ENCODE assay signal across 1 cellular context in the genomic region with DNA sequence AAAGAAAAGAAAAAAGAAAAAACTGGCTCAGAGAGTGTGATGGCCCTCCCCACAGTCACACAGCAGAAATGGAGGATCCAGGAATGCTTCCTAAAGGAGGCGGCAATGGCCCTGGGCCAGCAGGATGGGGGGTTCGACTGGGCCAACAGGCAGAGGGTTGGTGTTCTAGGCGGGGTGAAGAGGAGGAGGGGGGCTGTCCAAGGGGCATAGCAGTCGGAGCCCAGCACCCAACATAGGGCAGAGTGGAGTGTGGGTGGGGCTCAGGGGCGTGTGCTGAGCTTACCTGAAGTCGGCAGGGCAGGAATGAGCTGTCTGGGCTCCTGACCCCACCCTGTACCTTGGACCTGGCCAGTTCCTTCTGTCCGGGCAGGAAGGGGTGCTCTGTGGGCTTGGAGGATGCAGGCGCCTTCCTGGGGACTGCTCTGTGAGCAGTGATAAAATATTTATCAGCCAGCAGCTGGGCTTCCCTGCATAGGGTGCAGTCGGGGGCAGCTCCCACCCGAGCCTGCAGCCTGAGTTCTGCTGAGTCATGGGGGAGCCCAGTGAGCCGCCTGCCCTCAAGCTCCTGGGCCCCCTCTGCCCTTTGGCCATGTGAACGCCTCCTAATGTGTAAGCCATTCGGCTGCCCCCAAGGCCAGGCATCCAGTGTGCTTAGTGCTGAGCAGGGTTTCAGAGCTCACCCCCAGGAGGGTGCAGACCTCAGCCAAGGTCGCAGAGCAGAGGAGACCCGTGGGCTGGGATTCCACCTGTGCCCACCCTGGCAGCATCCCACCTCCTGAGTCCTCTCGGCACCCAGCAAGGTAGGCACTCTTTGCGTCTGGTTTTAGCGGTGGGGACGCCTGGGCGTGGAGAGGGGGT.
TF ChIP-seq lines count a peak whose summit lies in the region.

No MANE protein-coding gene starts in this region.

TF ChIP-seq in HepG2, 621 proteins besides CTCF, POLR2A, EP300 and RAD21 (continued from another document and continues in another):
- TF ChIP-seq ZC3H13 (CRISPR knock-in tag; IDR thresholded peaks at IDR 0.05) (no peak), ZNF558 (CRISPR knock-in tag; IDR thresholded peaks at IDR 0.05; ENCODE audit: borderline replicate concordance) (peak; percentile 69; the same call in 1 of the 2 replicates), PRMT3 (CRISPR knock-in tag; IDR thresholded peaks at IDR 0.05; ENCODE audit: borderline replicate concordance, low read depth) (no peak), CREM (IDR thresholded peaks at IDR 0.05) (no peak; the same call in 1 of the 2 replicates), CREM (CRISPR knock-in tag; IDR thresholded peaks at IDR 0.05) (no peak), PPARG (CRISPR knock-in tag; conservative IDR thresholded peaks at IDR 0.05) (peak; percentile 91), RXRB (CRISPR knock-in tag; IDR thresholded peaks at IDR 0.05; ENCODE audit: borderline replicate concordance) (peak; percentile 81), ZKSCAN5 (CRISPR knock-in tag; IDR thresholded peaks at IDR 0.05) (no peak), ZFP41 (CRISPR knock-in tag; IDR thresholded peaks at IDR 0.05; ENCODE audit: borderline replicate concordance) (no peak), ZNF629 (CRISPR knock-in tag; conservative IDR thresholded peaks at IDR 0.05) (0 out of 2 replicates have a peak, but pooled peaks have one; percentile 38), GATAD1 (CRISPR knock-in tag; IDR thresholded peaks at IDR 0.05) (no peak), MAFG (CRISPR knock-in tag; IDR thresholded peaks at IDR 0.05) (peak; percentile 99), TEAD3 (CRISPR knock-in tag; optimal IDR thresholded peaks at IDR 0.05; ENCODE audit: borderline replicate concordance) (peak; percentile 38), ZBTB20 (CRISPR knock-in tag; IDR thresholded peaks at IDR 0.05; ENCODE audit: borderline replicate concordance, low read depth) (no peak; the same call in 1 of the 2 replicates), U2AF1 (optimal IDR thresholded peaks at IDR 0.05; ENCODE audit: low read depth, low read length) (no peak), ZNF839 (CRISPR knock-in tag; IDR thresholded peaks at IDR 0.05; ENCODE audit: borderline replicate concordance) (no peak), NONO (IDR thresholded peaks at IDR 0.05) (no peak), NONO (CRISPR knock-in tag; conservative IDR thresholded peaks at IDR 0.05) (peak; percentile 38), HDAC1 (CRISPR knock-in tag; IDR thresholded peaks at IDR 0.05) (peak; percentile 94), ADNP (CRISPR knock-in tag; IDR thresholded peaks at IDR 0.05) (no peak), HNF4G (IDR thresholded peaks at IDR 0.05; ENCODE audit: borderline replicate concordance, low read depth, low read length) (peak; percentile 85), HNF4G (CRISPR knock-in tag; IDR thresholded peaks at IDR 0.05; ENCODE audit: borderline replicate concordance, low read depth) (peak; percentile 67; the same call in 1 of the 2 replicates), NFYB (CRISPR knock-in tag; IDR thresholded peaks at IDR 0.05) (no peak), ZNF720 (CRISPR knock-in tag; IDR thresholded peaks at IDR 0.05) (no peak), KLF16 (CRISPR knock-in tag; IDR thresholded peaks at IDR 0.05) (no peak), ZNF614 (CRISPR knock-in tag; IDR thresholded peaks at IDR 0.05; ENCODE audit: borderline replicate concordance) (no peak), CCDC6 (CRISPR knock-in tag; IDR thresholded peaks at IDR 0.05) (no peak), ZNF713 (CRISPR knock-in tag; IDR thresholded peaks at IDR 0.05) (no peak), PHB2 (IDR thresholded peaks at IDR 0.05; ENCODE audit: partially characterized antibody) (no peak), NR2F1 (CRISPR knock-in tag; IDR thresholded peaks at IDR 0.05) (peak; percentile 16 to 68; a peak in 2 of 4 replicates), KAT7 (CRISPR knock-in tag; IDR thresholded peaks at IDR 0.05; ENCODE audit: borderline replicate concordance) (no peak), CHCHD3 (CRISPR knock-in tag; IDR thresholded peaks at IDR 0.05) (no peak), SRSF1 (optimal IDR thresholded peaks at IDR 0.05; ENCODE audit: low read depth, low read length) (peak; percentile 25), RARG (CRISPR knock-in tag; IDR thresholded peaks at IDR 0.05; ENCODE audit: low read depth) (no peak), RNF2 (conservative IDR thresholded peaks at IDR 0.05; ENCODE audit: low read depth) (no peak), MYNN (CRISPR knock-in tag; IDR thresholded peaks at IDR 0.05; ENCODE audit: low read depth) (0 out of 2 replicates have a peak, but pooled peaks have one; percentile 49), ZNF44 (CRISPR knock-in tag; IDR thresholded peaks at IDR 0.05) (no peak), REL (CRISPR knock-in tag; conservative IDR thresholded peaks at IDR 0.05) (no peak), POGZ (CRISPR knock-in tag; IDR thresholded peaks at IDR 0.05) (no peak), ZNF788 (CRISPR knock-in tag; IDR thresholded peaks at IDR 0.05; ENCODE audit: borderline replicate concordance) (peak; percentile 84; the same call in 1 of the 2 replicates), ZNF777 (CRISPR knock-in tag; IDR thresholded peaks at IDR 0.05) (no peak; the same call in 1 of the 2 replicates)
- TF ChIP-seq, protein P1, sequence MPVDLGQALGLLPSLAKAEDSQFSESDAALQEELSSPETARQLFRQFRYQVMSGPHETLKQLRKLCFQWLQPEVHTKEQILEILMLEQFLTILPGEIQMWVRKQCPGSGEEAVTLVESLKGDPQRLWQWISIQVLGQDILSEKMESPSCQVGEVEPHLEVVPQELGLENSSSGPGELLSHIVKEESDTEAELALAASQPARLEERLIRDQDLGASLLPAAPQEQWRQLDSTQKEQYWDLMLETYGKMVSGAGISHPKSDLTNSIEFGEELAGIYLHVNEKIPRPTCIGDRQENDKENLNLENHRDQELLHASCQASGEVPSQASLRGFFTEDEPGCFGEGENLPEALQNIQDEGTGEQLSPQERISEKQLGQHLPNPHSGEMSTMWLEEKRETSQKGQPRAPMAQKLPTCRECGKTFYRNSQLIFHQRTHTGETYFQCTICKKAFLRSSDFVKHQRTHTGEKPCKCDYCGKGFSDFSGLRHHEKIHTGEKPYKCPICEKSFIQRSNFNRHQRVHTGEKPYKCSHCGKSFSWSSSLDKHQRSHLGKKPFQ (CRISPR knock-in tag; IDR thresholded peaks at IDR 0.05; ENCODE audit: insufficient replicate concordance) = peak; percentile 96
- TF ChIP-seq, protein P2, sequence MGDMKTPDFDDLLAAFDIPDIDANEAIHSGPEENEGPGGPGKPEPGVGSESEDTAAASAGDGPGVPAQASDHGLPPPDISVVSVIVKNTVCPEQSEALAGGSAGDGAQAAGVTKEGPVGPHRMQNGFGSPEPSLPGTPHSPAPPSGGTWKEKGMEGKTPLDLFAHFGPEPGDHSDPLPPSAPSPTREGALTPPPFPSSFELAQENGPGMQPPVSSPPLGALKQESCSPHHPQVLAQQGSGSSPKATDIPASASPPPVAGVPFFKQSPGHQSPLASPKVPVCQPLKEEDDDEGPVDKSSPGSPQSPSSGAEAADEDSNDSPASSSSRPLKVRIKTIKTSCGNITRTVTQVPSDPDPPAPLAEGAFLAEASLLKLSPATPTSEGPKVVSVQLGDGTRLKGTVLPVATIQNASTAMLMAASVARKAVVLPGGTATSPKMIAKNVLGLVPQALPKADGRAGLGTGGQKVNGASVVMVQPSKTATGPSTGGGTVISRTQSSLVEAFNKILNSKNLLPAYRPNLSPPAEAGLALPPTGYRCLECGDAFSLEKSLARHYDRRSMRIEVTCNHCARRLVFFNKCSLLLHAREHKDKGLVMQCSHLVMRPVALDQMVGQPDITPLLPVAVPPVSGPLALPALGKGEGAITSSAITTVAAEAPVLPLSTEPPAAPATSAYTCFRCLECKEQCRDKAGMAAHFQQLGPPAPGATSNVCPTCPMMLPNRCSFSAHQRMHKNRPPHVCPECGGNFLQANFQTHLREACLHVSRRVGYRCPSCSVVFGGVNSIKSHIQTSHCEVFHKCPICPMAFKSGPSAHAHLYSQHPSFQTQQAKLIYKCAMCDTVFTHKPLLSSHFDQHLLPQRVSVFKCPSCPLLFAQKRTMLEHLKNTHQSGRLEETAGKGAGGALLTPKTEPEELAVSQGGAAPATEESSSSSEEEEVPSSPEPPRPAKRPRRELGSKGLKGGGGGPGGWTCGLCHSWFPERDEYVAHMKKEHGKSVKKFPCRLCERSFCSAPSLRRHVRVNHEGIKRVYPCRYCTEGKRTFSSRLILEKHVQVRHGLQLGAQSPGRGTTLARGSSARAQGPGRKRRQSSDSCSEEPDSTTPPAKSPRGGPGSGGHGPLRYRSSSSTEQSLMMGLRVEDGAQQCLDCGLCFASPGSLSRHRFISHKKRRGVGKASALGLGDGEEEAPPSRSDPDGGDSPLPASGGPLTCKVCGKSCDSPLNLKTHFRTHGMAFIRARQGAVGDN (CRISPR knock-in tag; IDR thresholded peaks at IDR 0.05) = peak; percentile 86
- TF ChIP-seq, protein P3, sequence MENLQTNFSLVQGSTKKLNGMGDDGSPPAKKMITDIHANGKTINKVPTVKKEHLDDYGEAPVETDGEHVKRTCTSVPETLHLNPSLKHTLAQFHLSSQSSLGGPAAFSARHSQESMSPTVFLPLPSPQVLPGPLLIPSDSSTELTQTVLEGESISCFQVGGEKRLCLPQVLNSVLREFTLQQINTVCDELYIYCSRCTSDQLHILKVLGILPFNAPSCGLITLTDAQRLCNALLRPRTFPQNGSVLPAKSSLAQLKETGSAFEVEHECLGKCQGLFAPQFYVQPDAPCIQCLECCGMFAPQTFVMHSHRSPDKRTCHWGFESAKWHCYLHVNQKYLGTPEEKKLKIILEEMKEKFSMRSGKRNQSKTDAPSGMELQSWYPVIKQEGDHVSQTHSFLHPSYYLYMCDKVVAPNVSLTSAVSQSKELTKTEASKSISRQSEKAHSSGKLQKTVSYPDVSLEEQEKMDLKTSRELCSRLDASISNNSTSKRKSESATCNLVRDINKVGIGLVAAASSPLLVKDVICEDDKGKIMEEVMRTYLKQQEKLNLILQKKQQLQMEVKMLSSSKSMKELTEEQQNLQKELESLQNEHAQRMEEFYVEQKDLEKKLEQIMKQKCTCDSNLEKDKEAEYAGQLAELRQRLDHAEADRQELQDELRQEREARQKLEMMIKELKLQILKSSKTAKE (CRISPR knock-in tag; IDR thresholded peaks at IDR 0.05; ENCODE audit: borderline replicate concordance) = no peak
- TF ChIP-seq, protein P4, sequence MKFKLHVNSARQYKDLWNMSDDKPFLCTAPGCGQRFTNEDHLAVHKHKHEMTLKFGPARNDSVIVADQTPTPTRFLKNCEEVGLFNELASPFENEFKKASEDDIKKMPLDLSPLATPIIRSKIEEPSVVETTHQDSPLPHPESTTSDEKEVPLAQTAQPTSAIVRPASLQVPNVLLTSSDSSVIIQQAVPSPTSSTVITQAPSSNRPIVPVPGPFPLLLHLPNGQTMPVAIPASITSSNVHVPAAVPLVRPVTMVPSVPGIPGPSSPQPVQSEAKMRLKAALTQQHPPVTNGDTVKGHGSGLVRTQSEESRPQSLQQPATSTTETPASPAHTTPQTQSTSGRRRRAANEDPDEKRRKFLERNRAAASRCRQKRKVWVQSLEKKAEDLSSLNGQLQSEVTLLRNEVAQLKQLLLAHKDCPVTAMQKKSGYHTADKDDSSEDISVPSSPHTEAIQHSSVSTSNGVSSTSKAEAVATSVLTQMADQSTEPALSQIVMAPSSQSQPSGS (CRISPR knock-in tag; IDR thresholded peaks at IDR 0.05) = 0 out of 2 replicates have a peak, but pooled peaks have one; percentile 37
- TF ChIP-seq, protein P5, sequence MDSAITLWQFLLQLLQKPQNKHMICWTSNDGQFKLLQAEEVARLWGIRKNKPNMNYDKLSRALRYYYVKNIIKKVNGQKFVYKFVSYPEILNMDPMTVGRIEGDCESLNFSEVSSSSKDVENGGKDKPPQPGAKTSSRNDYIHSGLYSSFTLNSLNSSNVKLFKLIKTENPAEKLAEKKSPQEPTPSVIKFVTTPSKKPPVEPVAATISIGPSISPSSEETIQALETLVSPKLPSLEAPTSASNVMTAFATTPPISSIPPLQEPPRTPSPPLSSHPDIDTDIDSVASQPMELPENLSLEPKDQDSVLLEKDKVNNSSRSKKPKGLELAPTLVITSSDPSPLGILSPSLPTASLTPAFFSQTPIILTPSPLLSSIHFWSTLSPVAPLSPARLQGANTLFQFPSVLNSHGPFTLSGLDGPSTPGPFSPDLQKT (CRISPR knock-in tag; IDR thresholded peaks at IDR 0.05; ENCODE audit: borderline replicate concordance) = no peak
- TF ChIP-seq, protein P6, sequence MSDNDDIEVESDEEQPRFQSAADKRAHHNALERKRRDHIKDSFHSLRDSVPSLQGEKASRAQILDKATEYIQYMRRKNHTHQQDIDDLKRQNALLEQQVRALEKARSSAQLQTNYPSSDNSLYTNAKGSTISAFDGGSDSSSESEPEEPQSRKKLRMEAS (IDR thresholded peaks at IDR 0.05) = peak; percentile 36; the same call in 1 of the 2 replicates
- TF ChIP-seq, protein P7, sequence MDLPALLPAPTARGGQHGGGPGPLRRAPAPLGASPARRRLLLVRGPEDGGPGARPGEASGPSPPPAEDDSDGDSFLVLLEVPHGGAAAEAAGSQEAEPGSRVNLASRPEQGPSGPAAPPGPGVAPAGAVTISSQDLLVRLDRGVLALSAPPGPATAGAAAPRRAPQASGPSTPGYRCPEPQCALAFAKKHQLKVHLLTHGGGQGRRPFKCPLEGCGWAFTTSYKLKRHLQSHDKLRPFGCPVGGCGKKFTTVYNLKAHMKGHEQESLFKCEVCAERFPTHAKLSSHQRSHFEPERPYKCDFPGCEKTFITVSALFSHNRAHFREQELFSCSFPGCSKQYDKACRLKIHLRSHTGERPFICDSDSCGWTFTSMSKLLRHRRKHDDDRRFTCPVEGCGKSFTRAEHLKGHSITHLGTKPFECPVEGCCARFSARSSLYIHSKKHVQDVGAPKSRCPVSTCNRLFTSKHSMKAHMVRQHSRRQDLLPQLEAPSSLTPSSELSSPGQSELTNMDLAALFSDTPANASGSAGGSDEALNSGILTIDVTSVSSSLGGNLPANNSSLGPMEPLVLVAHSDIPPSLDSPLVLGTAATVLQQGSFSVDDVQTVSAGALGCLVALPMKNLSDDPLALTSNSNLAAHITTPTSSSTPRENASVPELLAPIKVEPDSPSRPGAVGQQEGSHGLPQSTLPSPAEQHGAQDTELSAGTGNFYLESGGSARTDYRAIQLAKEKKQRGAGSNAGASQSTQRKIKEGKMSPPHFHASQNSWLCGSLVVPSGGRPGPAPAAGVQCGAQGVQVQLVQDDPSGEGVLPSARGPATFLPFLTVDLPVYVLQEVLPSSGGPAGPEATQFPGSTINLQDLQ (CRISPR knock-in tag; IDR thresholded peaks at IDR 0.05) = no peak
- TF ChIP-seq, protein P8, sequence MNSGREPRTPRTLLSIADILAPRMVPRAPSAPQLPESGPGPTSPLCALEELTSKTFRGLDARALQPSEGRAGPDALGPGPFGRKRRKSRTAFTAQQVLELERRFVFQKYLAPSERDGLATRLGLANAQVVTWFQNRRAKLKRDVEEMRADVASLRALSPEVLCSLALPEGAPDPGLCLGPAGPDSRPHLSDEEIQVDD (CRISPR knock-in tag; IDR thresholded peaks at IDR 0.05; ENCODE audit: borderline replicate concordance) = no peak
